Comparison of ENCODE assay signal across 9 cellular contexts in the genomic region with DNA sequence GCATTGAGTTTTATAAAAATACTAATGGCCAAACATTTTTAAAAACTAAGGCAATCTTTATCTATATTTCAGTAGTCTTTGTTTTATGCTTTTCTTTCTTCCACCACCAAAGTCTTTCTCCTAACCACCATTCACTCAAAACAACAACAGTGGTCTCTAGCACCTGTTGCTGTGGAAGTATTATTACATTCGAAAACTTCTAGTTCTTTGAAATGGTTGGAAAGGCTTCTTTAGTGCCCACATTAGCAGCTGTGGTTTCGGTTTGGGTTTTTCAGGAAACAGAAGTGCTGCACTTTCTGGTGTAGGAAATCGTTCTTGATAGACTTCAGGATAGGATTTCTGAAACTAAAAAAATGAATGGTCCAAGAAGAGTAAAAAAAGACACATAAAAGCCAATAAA.
DNase-seq lines count a peak whose midpoint lies in the region; ATAC-seq and TF ChIP-seq lines count a peak whose summit lies in the region.
"Had no signal": no experiment of that assay in that cellular context is flagged by ENCODE, and none has a peak within 500 bp of the region (broad histone marks: within the 10 kb centered on the region; RNA-seq: fewer than 3 reads in every experiment).

No MANE protein-coding gene starts in this region.

- intact Hi-C loops in cardiac septum (cut with DNase I): no loop called here

- no peaks in the 10 kb centered on the region for H3K27me3 ChIP-seq in foreskin keratinocyte

- H3K9me3 ChIP-seq in T-helper 17 cell (ENCODE audit: control insufficient read depth, low read length, poor library complexity, severe bottlenecking): no peaks in the 10 kb centered on the region

- DNase-seq in AML-193 (lab: John Stamatoyannopoulos, UW) (peak; percentile 47 to 61), T-helper 17 cell (no peak), cardiac septum (ENCODE audit: low spot score) (no peak), foreskin keratinocyte (no peak)
- no peak for DNase-seq in effector CD8-positive, alpha-beta T cell (lab: John Stamatoyannopoulos, UW)
- DNase-seq in stimulated activated CD4-positive, alpha-beta T cell treated with anti-CD3 and anti-CD28 coated beads, Interleukin-4, amount 100 ng/mL, for 1 hour: no peak

- H3K4me1 ChIP-seq in foreskin keratinocyte: no peaks in the 10 kb centered on the region

- peak overlapping the region; percentile 19 for H3K4me3 Mint-ChIP-seq in T-helper 17 cell

- ATAC-seq in GM19372 (IDR thresholded peaks at IDR 0.05; ENCODE audit: low read depth, unreplicated experiment) (peak; percentile 70), HG03095 (IDR thresholded peaks at IDR 0.05; ENCODE audit: unreplicated experiment) (peak; percentile 68), T-helper 17 cell (peak; percentile 28), foreskin keratinocyte (no peak)

- no peak overlapping the region for H3K27ac Mint-ChIP-seq in T-helper 17 cell

- peaks cover 8% of the 10 kb centered on the region for H3K4me1 Mint-ChIP-seq in T-helper 17 cell

- no peak for TF ChIP-seq CTCF in foreskin keratinocyte (conservative IDR thresholded peaks at IDR 0.05)

- no peak overlapping the region for H3K27ac ChIP-seq in foreskin keratinocyte

- H3K27me3 Mint-ChIP-seq in T-helper 17 cell: no peaks in the 10 kb centered on the region
- H3K27me3 Mint-ChIP-seq: CD4-positive, alpha-beta memory T cell had no signal

- no peaks in the 10 kb centered on the region for H3K36me3 Mint-ChIP-seq in T-helper 17 cell (ENCODE audit: low read depth)
- H3K36me3 Mint-ChIP-seq: CD4-positive, alpha-beta memory T cell had no signal

Comparison
In these comparisons a context has a peak if more than half of its experiments do, and no peak if none do; other contexts are left out.
1. DNase-seq: peak in AML-193 (2 of 2); none in T-helper 17 cell (0 of 3), effector CD8-positive, alpha-beta T cell (single experiment), cardiac septum (single experiment), stimulated activated CD4-positive, alpha-beta T cell treated with anti-CD3 and anti-CD28 coated beads, Interleukin-4, amount 100 ng/mL, for 1 hour (single experiment) and foreskin keratinocyte (0 of 2).